ENCODE assay signal across 8 cellular contexts in the genomic region with DNA sequence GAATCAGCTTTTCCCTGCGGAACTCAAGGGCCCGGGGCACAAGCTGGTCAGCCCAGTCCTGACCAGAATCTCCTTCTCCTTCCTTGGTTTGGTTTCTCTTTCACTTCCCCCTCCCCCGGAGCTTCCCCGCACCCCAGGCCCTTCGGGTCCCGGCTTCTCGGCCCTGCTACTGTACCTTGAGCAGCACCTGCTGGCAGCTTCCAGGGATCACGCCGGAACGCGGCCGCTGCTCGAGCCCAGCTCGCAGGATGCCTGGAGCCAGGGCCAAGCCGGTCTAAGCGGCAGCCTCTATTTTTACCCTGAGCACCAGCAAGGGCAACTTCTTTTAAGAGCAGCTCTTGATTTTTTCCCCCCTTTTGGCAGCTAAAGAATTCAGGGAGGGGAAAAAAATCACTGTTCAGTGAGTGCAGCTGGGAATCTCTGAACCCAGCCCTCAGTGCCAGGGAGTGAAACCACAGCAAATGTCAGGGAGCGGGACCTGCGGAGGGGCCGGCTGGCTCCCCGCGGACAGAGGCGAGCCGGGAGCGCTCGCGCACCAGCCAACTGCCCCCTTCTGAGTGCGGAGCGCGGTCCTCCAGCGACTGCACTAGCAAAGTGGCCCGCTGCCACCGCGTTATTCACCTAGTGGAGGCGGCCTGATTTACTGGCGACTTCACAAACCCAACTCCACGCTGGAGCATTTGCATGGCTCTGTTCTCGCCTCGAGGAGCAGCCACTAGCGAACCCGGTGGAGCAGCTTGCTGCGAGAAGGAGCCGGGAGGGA. TPM values are rescaled to one million over a fixed set of nuclear protein-coding genes. Genes with fewer than 3 reads are reported as not detected.
DNase-seq lines count a peak whose midpoint lies in the region; ATAC-seq and TF ChIP-seq lines count a peak whose summit lies in the region.

No MANE protein-coding gene starts in this region.

- CTCF ChIA-PET in RWPE1 (lab: Yijun Ruan, JAX) = interaction anchor here (0.5 to 3.7 kb wide), 24 partner anchors 10 to 1470 kb away, joined by 3 to 24 read pairs (median 4); no protein-coding TSS in a partner anchor

- H3K4me1 ChIP-seq in heart left ventricle (peaks cover 0 to 25% (median 8%) of the 10 kb centered on the region in 12 donors), parathyroid adenoma (peaks cover 6% of the 10 kb centered on the region)

- no peak for TF ChIP-seq POLR2A in heart left ventricle (IDR thresholded peaks at IDR 0.05)

- POLR2A ChIA-PET in RWPE1 (lab: Yijun Ruan, JAX; ENCODE audit: low non-redundant PET) = interaction anchor here (0.6 kb wide), 1 partner anchor 1500 kb away, joined by 3 read pairs; no protein-coding TSS in a partner anchor

- H3K9ac ChIP-seq in parathyroid adenoma = no peak overlapping the region

- no peak overlapping the region for H3K27ac ChIP-seq in HL-60 (replicated peaks)
- H3K27ac ChIP-seq in RWPE1 = peak overlapping the region; percentile 67
- peak overlapping the region in 11 of 12 donors; percentile 65 to 87 (median 81) for H3K27ac ChIP-seq in heart left ventricle
- H3K27ac ChIP-seq in parathyroid adenoma = no peak overlapping the region

- H3K79me2 ChIP-seq in parathyroid adenoma = no peaks in the 10 kb centered on the region

- DNase-seq in DMS53 (lab: John Stamatoyannopoulos, UW) = peak; percentile 97
- peak; percentile 70 to 83 for DNase-seq in HL-60 (ENCODE audit: low read depth in 1 of 2, low spot score in 1 of 2)
- DNase-seq in RWPE1 (ENCODE audit: low spot score) = peak; percentile 93
- DNase-seq in activated naive CD8-positive, alpha-beta T cell treated with anti-CD3 and anti-CD28 coated beads, Interleukin-2, amount 50 U/mL, for 16 hours (ENCODE audit: low read depth, low spot score) = peak; percentile 13
- DNase-seq in heart left ventricle = peak; percentile 86 to 91 (median 88)
- DNase-seq in ureter (ENCODE audit: low spot score) = peak; percentile 91

- TF ChIP-seq CTCF in HL-60 (IDR thresholded peaks at IDR 0.05; ENCODE audit: insufficient read depth, low read length) (peak; percentile 59), RWPE1 (conservative IDR thresholded peaks at IDR 0.05; ENCODE audit: low read depth) (peak; percentile 98), heart left ventricle (IDR thresholded peaks at IDR 0.05) (peak; percentile 44 to 75 (median 60)), parathyroid adenoma (IDR thresholded peaks at IDR 0.05) (peak; percentile 61)

- H3K36me3 ChIP-seq in heart left ventricle = no peaks in the 10 kb centered on the region
- H3K36me3 ChIP-seq in parathyroid adenoma (ENCODE audit: control insufficient read depth, insufficient read depth, low read length) = no peaks in the 10 kb centered on the region

- H3K4me3 ChIP-seq in HL-60 (replicated peaks; ENCODE audit: insufficient read depth, low read length) (peak overlapping the region; percentile 48), heart left ventricle (peak overlapping the region; percentile 18 to 67 (median 55)), parathyroid adenoma (ENCODE audit: low read depth, low read length) (peak overlapping the region; percentile 61)

- 1 to 2% (median 2%) methylated on average over 34 to 42 of the region's 42 CpGs for WGBS in heart left ventricle, 4 donors

- peak; percentile 96 for ATAC-seq in GM21360 (IDR thresholded peaks at IDR 0.05; ENCODE audit: unreplicated experiment)
- ATAC-seq in heart left ventricle = peak; percentile 85 to 96 (median 94)

- H3K27me3 ChIP-seq in HL-60 (ENCODE audit: insufficient read depth, poor library complexity, severe bottlenecking) (peaks cover 17% of the 10 kb centered on the region), heart left ventricle (peaks cover 0 to 2% (median 0%) of the 10 kb centered on the region in 9 donors), parathyroid adenoma (ENCODE audit: control insufficient read depth, insufficient read depth, low read length) (no peaks in the 10 kb centered on the region)

- peak overlapping the region; percentile 81 for H2AFZ ChIP-seq in parathyroid adenoma

- H3K9me3 ChIP-seq in heart left ventricle (no peaks in the 10 kb centered on the region), parathyroid adenoma (ENCODE audit: control insufficient read depth, low read length) (no peaks in the 10 kb centered on the region)

- intact Hi-C loops in heart left ventricle (cut with DNase I) = loop anchor here (2.0 to 10.0 kb wide), 8 partner anchors 658 to 1470 kb away; no protein-coding TSS in a partner anchor

- peak overlapping the region; percentile 86 for H3K4me2 ChIP-seq in parathyroid adenoma (ENCODE audit: low read length)

RNA-seq across cellular contexts. Expression of a gene that starts 2.4 kb away (rescaled TPM):
- total RNA-seq in heart left ventricle = 1 to 10 TPM in 5 of 9 donors, under 1 TPM in 4; 0.19 to 7.5 (median 1.6) TPM
- polyA plus RNA-seq in heart left ventricle = 1 to 10 TPM in 1 of 2 donors, under 1 TPM in 1; 0.39 to 2.8 TPM
- total RNA-seq in ureter = 2.9 TPM

Comparison
In these comparisons a context has a peak if more than half of its experiments do, and no peak if none do; other contexts are left out.
1. DNase-seq: peak in every context shown above with its lines; median percentile 97 in DMS53; 93 in RWPE1; 91 in ureter; 88 in heart left ventricle; 76 in HL-60; 13 in activated naive CD8-positive, alpha-beta T cell treated with anti-CD3 and anti-CD28 coated beads, Interleukin-2, amount 50 U/mL, for 16 hours.
2. H3K27ac ChIP-seq: peak in RWPE1 (single experiment) and heart left ventricle (11 of 12); none in HL-60 (single experiment) and parathyroid adenoma (single experiment).
3. Peak in every context shown above with its lines, with median percentiles within 50 percentile points of each other: H3K4me3 ChIP-seq and CTCF ChIP-seq.